In genomic region chr9:33511184-33511517, GRCh38 we compare ENCODE assay signal across 7 cellular contexts. TPM values are rescaled to one million over a fixed set of nuclear protein-coding genes. Genes with fewer than 3 reads are reported as not detected.
DNase-seq lines count a peak whose midpoint lies in the region; ATAC-seq, FAIRE-seq and TF ChIP-seq lines count a peak whose summit lies in the region.
"Not testable (repeated sequence)": the region's sequence is repeated elsewhere in the genome, so short reads cannot be mapped to it uniquely, and the experiment has no call there.

No MANE protein-coding gene starts in this region.

- H3K27me3 ChIP-seq in Panc1 (ENCODE audit: control insufficient read depth, insufficient read depth, low read length); left ventricle myocardium inferior (ENCODE audit: low read depth); muscle layer of colon (ENCODE audit: control insufficient read depth in 1 of 2, insufficient read depth in 2 of 2, low read length in 2 of 2): not testable (repeated sequence)

- peak overlapping the region; percentile 96 for H3K27ac Mint-ChIP-seq in activated T-helper 17 cell treated with anti-CD3 and anti-CD28 coated beads, Interleukin-2, amount 50 U/mL, for 72 hours

- peak overlapping the region; percentile 66 to 76 for H3K4me3 ChIP-seq in Panc1 (ENCODE audit: low read depth in 2 of 2, low read length in 2 of 2)
- peak overlapping the region; percentile 74 for H3K4me3 ChIP-seq in coronary artery
- H3K4me3 ChIP-seq in left ventricle myocardium inferior = peak overlapping the region; percentile 69
- peak overlapping the region; percentile 64 to 82 for H3K4me3 ChIP-seq in muscle layer of colon (ENCODE audit: low read depth in 1 of 2, low read length in 2 of 2)
- H3K4me3 ChIP-seq in skin epidermis = peak overlapping the region; percentile 45 to 63 (median 55)

- not testable (repeated sequence) for H3K9me3 Mint-ChIP-seq in activated T-helper 17 cell treated with anti-CD3 and anti-CD28 coated beads, Interleukin-2, amount 50 U/mL, for 72 hours

- H3K27ac ChIP-seq in Panc1 (ENCODE audit: low read length) (peak overlapping the region; percentile 91), coronary artery (peak overlapping the region; percentile 71 to 78), left ventricle myocardium inferior (replicated peaks) (peak overlapping the region; percentile 72), skin epidermis (peak overlapping the region; percentile 74 to 95 (median 88))
- not testable (repeated sequence) for H3K27ac ChIP-seq in muscle layer of colon (ENCODE audit: low read depth, low read length)

- H3K4me1 ChIP-seq in Panc1 (ENCODE audit: control insufficient read depth, insufficient read depth, low read length); left ventricle myocardium inferior; muscle layer of colon (ENCODE audit: insufficient read depth, low read length): not testable (repeated sequence)

- H3K9ac ChIP-seq in muscle layer of colon (ENCODE audit: low read length) = peak overlapping the region; percentile 78

- not testable (repeated sequence) for ATAC-seq in Panc1; activated T-helper 17 cell treated with anti-CD3 and anti-CD28 coated beads, Interleukin-2, amount 50 U/mL, for 72 hours (replicated peaks)

- POLR2A ChIA-PET in Panc1 (lab: Charles Lee) = not testable (repeated sequence)

- H3K4me1 Mint-ChIP-seq in activated T-helper 17 cell treated with anti-CD3 and anti-CD28 coated beads, Interleukin-2, amount 50 U/mL, for 72 hours = not testable (repeated sequence)

- not testable (repeated sequence) for H3K36me3 ChIP-seq in Panc1 (ENCODE audit: control insufficient read depth, insufficient read depth, low read length); left ventricle myocardium inferior; muscle layer of colon (ENCODE audit: insufficient read depth, low read length)

- not testable (repeated sequence) for DNase-seq in GM12892 (ENCODE audit: insufficient read length); Panc1 (ENCODE audit: low read depth, low spot score); coronary artery (ENCODE audit: low spot score); left ventricle myocardium inferior

- intact Hi-C loops in Panc1 (cut with micrococcal nuclease; ENCODE audit: unreplicated experiment); left ventricle myocardium inferior (cut with micrococcal nuclease): not testable (repeated sequence)

- not testable (repeated sequence) for H3K27me3 Mint-ChIP-seq in activated T-helper 17 cell treated with anti-CD3 and anti-CD28 coated beads, Interleukin-2, amount 50 U/mL, for 72 hours

- H3K9me3 ChIP-seq in Panc1 (ENCODE audit: control insufficient read depth, insufficient read depth, low read depth, low read length); left ventricle myocardium inferior (replicated peaks); muscle layer of colon (ENCODE audit: low read length): not testable (repeated sequence)

- FAIRE-seq in GM12892 (lab: Jason Lieb, UNC) = peak; percentile 17

- H3K36me3 Mint-ChIP-seq in activated T-helper 17 cell treated with anti-CD3 and anti-CD28 coated beads, Interleukin-2, amount 50 U/mL, for 72 hours (ENCODE audit: low read depth) = not testable (repeated sequence)

- CTCF ChIA-PET in Panc1 (lab: Charles Lee) = interaction anchor here (0.6 kb wide), 1 partner anchor 118 kb away, joined by 3 read pairs; no protein-coding TSS in a partner anchor

- H3K4me3 Mint-ChIP-seq in activated T-helper 17 cell treated with anti-CD3 and anti-CD28 coated beads, Interleukin-2, amount 50 U/mL, for 72 hours = peak overlapping the region; percentile 93

- not testable (repeated sequence) for BruUV-seq in Panc1 (replicated peaks; lab: Mats Ljungman, UMichigan)

- TF ChIP-seq CTCF in Panc1 (IDR thresholded peaks at IDR 0.05); coronary artery (IDR thresholded peaks at IDR 0.05); left ventricle myocardium inferior (IDR thresholded peaks at IDR 0.05; ENCODE audit: borderline replicate concordance): not testable (repeated sequence)

- in situ Hi-C loops in Panc1 (cut with HindIII; ENCODE audit: low pct_unique_long_range_greater_than_20kb, low sequenced_read_pairs) = not testable (repeated sequence)

- TF ChIP-seq POLR2A in GM12892 (IDR thresholded peaks at IDR 0.05; ENCODE audit: low read depth, low read length) = not testable (repeated sequence)

RNA-seq across cellular contexts. Expression of gene ANKRD18B, which starts 12.9 kb away (rescaled TPM):
- not detected for polyA plus RNA-seq in GM12892 (2012; ENCODE audit: missing spikeins)
- total RNA-seq in Panc1 (2021; ENCODE audit: unreplicated experiment) (7.3 TPM), left ventricle myocardium inferior (not detected)
- polyA plus RNA-seq in Panc1 (2012; ENCODE audit: insufficient read length) = 1.2 TPM
- total RNA-seq in activated T-helper 17 cell treated with anti-CD3 and anti-CD28 coated beads, Interleukin-2, amount 50 U/mL, for 72 hours = 1 to 10 TPM; 2.9 to 9.7 TPM

RNA-seq across cellular contexts. Expression of gene NOL6, which starts 37.4 kb away (rescaled TPM):
- 14.1 TPM for polyA plus RNA-seq in GM12892 (2012; ENCODE audit: missing spikeins)
- total RNA-seq in Panc1 (2021; ENCODE audit: unreplicated experiment) (75.1 TPM), left ventricle myocardium inferior (13.4 TPM)
- 42.0 TPM for polyA plus RNA-seq in Panc1 (2012; ENCODE audit: insufficient read length)
- 10 to 100 TPM; 25.9 to 58.3 TPM for total RNA-seq in activated T-helper 17 cell treated with anti-CD3 and anti-CD28 coated beads, Interleukin-2, amount 50 U/mL, for 72 hours
